ENCODE assay signal across 8 cellular contexts in genomic region chr5:141135030-141135717, GRCh38. TPM values are rescaled to one million over a fixed set of nuclear protein-coding genes. Genes with fewer than 3 reads are reported as not detected.
A peak's percentile ranks its signal among the peaks of the same experiment; 100 is the strongest.
DNase-seq lines count a peak whose midpoint lies in the region; ATAC-seq and TF ChIP-seq lines count a peak whose summit lies in the region.

Gene PCDHB5 (plus strand): TSS chr5:141135206. CDS start chr5:141135435, 229 bp downstream.

- whole genome bisulfite sequencing in suprapubic skin, result 23% methylated on average over 22 of the region's 22 CpGs

- H3K4me3 Mint-ChIP-seq in activated B cell treated with CpG ODN at 0.5 μM for 24 hours, result peak within 1 kb of the TSS; percentile 35

- ATAC-seq in activated B cell treated with CpG ODN at 0.5 μM for 24 hours (ENCODE audit: low read depth), result no peak
- ATAC-seq in GM18867 (IDR thresholded peaks at IDR 0.05; ENCODE audit: unreplicated experiment), result no peak

- TF ChIP-seq POLR2A in suprapubic skin (IDR thresholded peaks at IDR 0.05), result no peak

- H3K27ac Mint-ChIP-seq in activated B cell treated with CpG ODN at 0.5 μM for 24 hours, result no peak within 1 kb of the TSS

- H3K27me3 Mint-ChIP-seq in activated B cell treated with CpG ODN at 0.5 μM for 24 hours, result peaks cover 6% of the 10 kb centered on the region

- H3K27me3 ChIP-seq in HUES48 (ENCODE audit: control insufficient read depth, insufficient read depth, low read length) (no peaks in the 10 kb centered on the region), iPS-15b (ENCODE audit: control insufficient read depth, insufficient read depth, low read length) (no peaks in the 10 kb centered on the region), suprapubic skin (no peaks in the 10 kb centered on the region)

- peak within 1 kb of the TSS; percentile 80 for H3K9ac ChIP-seq in HUES48 (ENCODE audit: low read depth, low read length)
- H3K9ac ChIP-seq in iPS-15b (ENCODE audit: low read depth, low read length), result peak within 1 kb of the TSS; percentile 95

- H3K4me3 ChIP-seq in HUES48 (ENCODE audit: low read depth, low read length) (peak within 1 kb of the TSS; percentile 65), iPS-15b (ENCODE audit: low read depth, low read length) (peak within 1 kb of the TSS; percentile 85), suprapubic skin (peak within 1 kb of the TSS; percentile 31)

- peaks cover 24% of the 10 kb centered on the region for H3K9me3 Mint-ChIP-seq in activated B cell treated with CpG ODN at 0.5 μM for 24 hours

- POLR2A ChIA-PET in activated B cell treated with CpG ODN at 0.5 μM for 24 hours (lab: Charles Lee), result no interaction called here

- TF ChIP-seq CTCF in activated B cell treated with CpG ODN at 0.5 μM for 24 hours (IDR thresholded peaks at IDR 0.05) (no peak), suprapubic skin (IDR thresholded peaks at IDR 0.05) (no peak), GM13976 (IDR thresholded peaks at IDR 0.05; ENCODE audit: borderline replicate concordance, control extremely low read depth, extremely low read depth, insufficient read depth, missing control alignments) (no peak)

- peak; percentile 53 for DNase-seq in AG20443 (ENCODE audit: low spot score)
- no peak for DNase-seq in activated B cell treated with CpG ODN at 0.5 μM for 24 hours
- no peak for DNase-seq in suprapubic skin (ENCODE audit: low spot score in 2 of 2)
- no peak for DNase-seq in GM13976 (ENCODE audit: low spot score)
- DNase-seq in iPS-NIHi11 (ENCODE audit: low spot score), result no peak

- H3K4me1 ChIP-seq in HUES48 (ENCODE audit: control insufficient read depth, insufficient read depth, low read length) (no peaks in the 10 kb centered on the region), iPS-15b (ENCODE audit: control insufficient read depth, insufficient read depth, low read length) (no peaks in the 10 kb centered on the region), suprapubic skin (no peaks in the 10 kb centered on the region)

- H3K27ac ChIP-seq in HUES48 (ENCODE audit: low read depth, low read length), result no peak within 1 kb of the TSS
- no peak within 1 kb of the TSS for H3K27ac ChIP-seq in suprapubic skin

- CTCF ChIA-PET in activated B cell treated with CpG ODN at 0.5 μM for 24 hours (lab: Charles Lee), result no interaction called here

- H3K4me1 Mint-ChIP-seq in activated B cell treated with CpG ODN at 0.5 μM for 24 hours, result no peaks in the 10 kb centered on the region

- intact Hi-C loops in activated B cell treated with CpG ODN at 0.5 μM for 24 hours (cut with micrococcal nuclease), result no loop called here

- H3K9me3 ChIP-seq in HUES48 (ENCODE audit: control insufficient read depth, insufficient read depth, low read length) (peaks cover 20% of the 10 kb centered on the region), iPS-15b (ENCODE audit: control insufficient read depth, insufficient read depth, low read length) (no peaks in the 10 kb centered on the region), suprapubic skin (peaks cover 23% of the 10 kb centered on the region)

- H3K36me3 ChIP-seq in HUES48 (ENCODE audit: control insufficient read depth, insufficient read depth, low read length) (no peaks in the 10 kb centered on the region), iPS-15b (ENCODE audit: control insufficient read depth, insufficient read depth, low read length) (no peaks in the 10 kb centered on the region), suprapubic skin (no peaks in the 10 kb centered on the region)

- in situ Hi-C loops in GM13976 (cut with MboI; ENCODE audit: low sequenced_read_pairs, unreplicated experiment), result no loop called here

- no peak for TF ChIP-seq EP300 in suprapubic skin (IDR thresholded peaks at IDR 0.05)

- H3K36me3 Mint-ChIP-seq in activated B cell treated with CpG ODN at 0.5 μM for 24 hours (ENCODE audit: low read depth), result no peaks in the 10 kb centered on the region

RNA-seq across cellular contexts. Expression of gene PCDHB5, which starts in this region (rescaled TPM):
- total RNA-seq in activated B cell treated with CpG ODN at 0.5 μM for 24 hours (not detected in 2 replicates), suprapubic skin (1 to 10 TPM in 2 of 4 donors, under 1 TPM in 2; 0.72 to 6.2 (median 1.9) TPM)

Comparison
In these comparisons a context has a peak if more than half of its experiments do, and no peak if none do; other contexts are left out.
1. H3K4me3 ChIP-seq: peak in every context shown above with its lines; median percentile 85 in iPS-15b; 65 in HUES48; 31 in suprapubic skin.